Comparison of ENCODE assay signal across 7 cellular contexts in the genomic region with DNA sequence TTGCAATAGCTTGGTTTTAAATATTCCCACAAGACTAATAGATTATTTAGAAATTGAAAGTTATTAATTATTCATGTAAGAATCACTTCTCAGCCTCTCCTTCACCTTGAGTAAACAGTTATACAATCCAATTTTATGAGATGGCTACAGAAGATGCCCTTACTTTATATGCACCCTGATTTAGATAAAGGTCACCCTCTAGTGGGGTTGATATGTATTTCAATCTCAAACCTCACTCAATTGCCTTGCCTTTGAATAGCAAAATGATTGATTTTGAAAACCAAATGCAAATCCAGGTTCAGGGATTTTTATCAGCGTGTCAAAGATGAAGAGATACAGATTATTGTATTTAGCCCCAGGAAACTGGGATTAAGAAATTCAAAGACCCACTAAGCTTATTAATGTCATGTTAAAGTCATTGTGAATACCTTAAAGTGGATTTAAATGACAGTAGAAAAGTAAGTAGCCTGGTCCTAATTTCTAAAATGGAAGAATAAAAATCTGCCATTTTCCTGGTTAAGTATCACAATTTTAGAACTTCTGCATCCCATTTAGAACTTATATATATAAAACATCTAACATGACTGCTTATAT.
DNase-seq lines count a peak whose midpoint lies in the region; ATAC-seq and TF ChIP-seq lines count a peak whose summit lies in the region.

No MANE protein-coding gene starts in this region.

- TF ChIP-seq CTCF in GM12873 (IDR thresholded peaks at IDR 0.05; ENCODE audit: insufficient read depth, low read depth, low read length, missing control alignments) (peak; percentile 50), LNCAP (IDR thresholded peaks at IDR 0.05) (peak; percentile 44; the same call in 1 of the 2 replicates), psoas muscle (IDR thresholded peaks at IDR 0.05) (peak; percentile 24)

- peak; percentile 89 for ATAC-seq in GM21825 (IDR thresholded peaks at IDR 0.05; ENCODE audit: unreplicated experiment)
- ATAC-seq in psoas muscle, result no peak

- peak; percentile 57 for DNase-seq in SHP77 treated with DMSO at 0.1 percent for 48 hours (lab: John Stamatoyannopoulos, UW)
- DNase-seq in fibroblast of peridontal ligament (ENCODE audit: extremely low read depth), result peak; percentile 70
- no peak for DNase-seq in psoas muscle
- no peak for DNase-seq in activated CD4-positive, alpha-beta T cell treated with anti-CD3 and anti-CD28 coated beads, Interleukin-2, amount 50 U/mL, for 4 hours

- H3K9me3 ChIP-seq in psoas muscle, result no peaks in the 10 kb centered on the region

- intact Hi-C loops in psoas muscle (cut with DNase I), result loop anchor here in 1 of 2 donors (10.0 kb wide), 1 partner anchor 243 kb away; no protein-coding TSS in a partner anchor

- H3K4me3 ChIP-seq in psoas muscle, result no peak overlapping the region

- H3K36me3 ChIP-seq in psoas muscle (ENCODE audit: insufficient read depth in 1 of 2, low read depth in 1 of 2), result no peaks in the 10 kb centered on the region

- no peaks in the 10 kb centered on the region for H3K4me1 ChIP-seq in psoas muscle

- no peak overlapping the region for H3K27ac ChIP-seq in psoas muscle

- WGBS in psoas muscle, 3 donors, result 5 to 10% (median 10%) methylated on average over 1 of the region's 1 CpG

- no peaks in the 10 kb centered on the region for H3K27me3 ChIP-seq in psoas muscle (ENCODE audit: insufficient read depth in 3 of 3, low read length in 2 of 3)

Comparison
In these comparisons a context has a peak if more than half of its experiments do, and no peak if none do; other contexts are left out.
1. DNase-seq: peak in SHP77 treated with DMSO at 0.1 percent for 48 hours (single experiment) and fibroblast of peridontal ligament (single experiment); none in psoas muscle (0 of 2) and activated CD4-positive, alpha-beta T cell treated with anti-CD3 and anti-CD28 coated beads, Interleukin-2, amount 50 U/mL, for 4 hours (0 of 2).
2. Peak in every context shown above with its lines, with median percentiles within 50 percentile points of each other: CTCF ChIP-seq.